In genomic region chr14:22974530-22975313, GRCh38 we compare ENCODE assay signal across 16 cellular contexts. TPM values are rescaled to one million over a fixed set of nuclear protein-coding genes. Genes with fewer than 3 reads are reported as not detected.
DNase-seq lines count a peak whose midpoint lies in the region; ATAC-seq and TF ChIP-seq lines count a peak whose summit lies in the region.
"Had no signal": no experiment of that assay in that cellular context is flagged by ENCODE, and none has a peak within 500 bp of the region (broad histone marks: within the 10 kb centered on the region; RNA-seq: fewer than 3 reads in every experiment).

No MANE protein-coding gene starts in this region.

- H3K9me3 Mint-ChIP-seq in Caco-2 (ENCODE audit: unreplicated experiment) (no peaks in the 10 kb centered on the region), neural crest cell (no peaks in the 10 kb centered on the region)
- H3K9me3 Mint-ChIP-seq: IgD-negative memory B cell; stimulated activated naive B cell treated with anti-CD40 and anti-IgM and Interleukin-4, amounts not matched to agents 10 μg/mL and 1 μg/mL and 100 μg/mL, for 72 hours had no signal

- DNase-seq in Caco-2 = no peak
- DNase-seq in MG63 = peak; percentile 30
- DNase-seq in epithelial cell of prostate (ENCODE audit: low read depth, low spot score) = no peak
- DNase-seq in neural crest cell (ENCODE audit: low read depth, low spot score) = no peak
- DNase-seq in NCI-H146 (lab: John Stamatoyannopoulos, UW) = no peak
- no peak for DNase-seq in G401 (ENCODE audit: low spot score)
- no peak for DNase-seq in NCI-H1930 (lab: John Stamatoyannopoulos, UW)
- DNase-seq: activated effector memory CD4-positive, alpha-beta T cell treated with Interleukin-2 at 50 U/mL for 16 hours; aorta; BE2C; NCI-H446; OCI-M1; sigmoid colon; stimulated activated naive B cell treated with anti-CD40 and anti-IgM and Interleukin-4, amounts not matched to agents 10 μg/mL and 1 μg/mL and 100 μg/mL, for 72 hours had no signal

- no TSS peak for BruUV-seq in Caco-2 (replicated peaks; lab: Mats Ljungman, UMichigan)

- H3K36me3 ChIP-seq in Caco-2 (ENCODE audit: control insufficient read depth, insufficient read depth, low read length) (peaks cover 11% of the 10 kb centered on the region), MG63 (peaks cover 67% of the 10 kb centered on the region)
- H3K36me3 ChIP-seq: BE2C, sigmoid colon had no signal

- H3K36me3 Mint-ChIP-seq in Caco-2 (ENCODE audit: insufficient read depth, unreplicated experiment) (peaks cover 99% of the 10 kb centered on the region), neural crest cell (ENCODE audit: low read depth) (peaks cover 21% of the 10 kb centered on the region)
- H3K36me3 Mint-ChIP-seq: IgD-negative memory B cell; stimulated activated naive B cell treated with anti-CD40 and anti-IgM and Interleukin-4, amounts not matched to agents 10 μg/mL and 1 μg/mL and 100 μg/mL, for 72 hours had no signal

- peak overlapping the region; percentile 100 for H3K27ac ChIP-seq in epithelial cell of prostate
- H3K27ac ChIP-seq: sigmoid colon had no signal

- H3K27ac Mint-ChIP-seq in Caco-2 (ENCODE audit: unreplicated experiment) (peak overlapping the region; percentile 84), neural crest cell (ENCODE audit: unreplicated experiment) (peak overlapping the region; percentile 54)
- H3K27ac Mint-ChIP-seq: IgD-negative memory B cell; stimulated activated naive B cell treated with anti-CD40 and anti-IgM and Interleukin-4, amounts not matched to agents 10 μg/mL and 1 μg/mL and 100 μg/mL, for 72 hours had no signal

- H3K27me3 ChIP-seq in Caco-2 (replicated peaks; ENCODE audit: control insufficient read depth, insufficient read depth, low read length) (no peaks in the 10 kb centered on the region), MG63 (no peaks in the 10 kb centered on the region)
- H3K27me3 ChIP-seq: BE2C, sigmoid colon had no signal

- POLR2A ChIA-PET in Caco-2 (lab: Charles Lee) = no interaction called here

- H3K4me1 ChIP-seq in Caco-2 = peaks cover 58% of the 10 kb centered on the region

- peaks cover 52% of the 10 kb centered on the region for H3K4me1 Mint-ChIP-seq in Caco-2 (ENCODE audit: low read depth, unreplicated experiment)
- peaks cover 55% of the 10 kb centered on the region for H3K4me1 Mint-ChIP-seq in neural crest cell

- H3K4me3 ChIP-seq in Caco-2 (ENCODE audit: low read depth, low read length) (no peak overlapping the region), MG63 (no peak overlapping the region)
- H3K4me3 ChIP-seq: sigmoid colon had no signal

- CTCF ChIA-PET in Caco-2 (lab: Charles Lee) = interaction anchor here (3.2 to 3.6 kb wide), 2 partner anchors 8 to 11 kb away, joined by 36 to 37 read pairs; partner anchors contain the start of gene AJUBA

- ATAC-seq in HG03457 (IDR thresholded peaks at IDR 0.05; ENCODE audit: unreplicated experiment) = no peak
- ATAC-seq: stimulated activated naive B cell treated with anti-CD40 and anti-IgM and Interleukin-4, amounts not matched to agents 10 μg/mL and 1 μg/mL and 100 μg/mL, for 72 hours had no signal

- H3K27me3 Mint-ChIP-seq in Caco-2 (ENCODE audit: insufficient read depth, unreplicated experiment) (no peaks in the 10 kb centered on the region), neural crest cell (ENCODE audit: low read depth) (no peaks in the 10 kb centered on the region)

- in situ Hi-C loops in G401 (cut with HindIII; ENCODE audit: low sequenced_read_pairs) = no loop called here

- H3K4me3 Mint-ChIP-seq in Caco-2 (ENCODE audit: unreplicated experiment) (peak overlapping the region; percentile 27), neural crest cell (peak overlapping the region; percentile 67)
- H3K4me3 Mint-ChIP-seq: IgD-negative memory B cell; stimulated activated naive B cell treated with anti-CD40 and anti-IgM and Interleukin-4, amounts not matched to agents 10 μg/mL and 1 μg/mL and 100 μg/mL, for 72 hours had no signal

- TF ChIP-seq CTCF in Caco-2 (IDR thresholded peaks at IDR 0.05; ENCODE audit: insufficient read depth in 1 of 2, low read depth in 1 of 2, low read length in 1 of 2, severe bottlenecking in 1 of 2, unreplicated experiment in 1 of 2) (no peak), neural crest cell (conservative IDR thresholded peaks at IDR 0.05) (no peak)

- no peaks in the 10 kb centered on the region for H3K9me3 ChIP-seq in Caco-2
- no peaks in the 10 kb centered on the region for H3K9me3 ChIP-seq in MG63
- H3K9me3 ChIP-seq: BE2C, sigmoid colon had no signal

- intact Hi-C loops in Caco-2 (cut with micrococcal nuclease; ENCODE audit: unreplicated experiment) = loop anchor here (5.0 kb wide), 2 partner anchors 152 to 412 kb away; no protein-coding TSS in a partner anchor

RNA-seq across cellular contexts. Expression of gene AJUBA, which starts 7.6 kb away (rescaled TPM):
- total RNA-seq in Caco-2 (2022) = 184 and 211 TPM in 2 replicates
- total RNA-seq in MG63 (2014; rRNA removed; shearing (Covaris generic); ENCODE audit: low replicate concordance) = 60.8 and 69.6 TPM in 2 replicates
- total RNA-seq in neural crest cell = 32.8 and 33.1 TPM in 2 replicates
- total RNA-seq in G401 (2014; rRNA removed; shearing (Covaris generic)) = 16.4 and 17.0 TPM in 2 replicates

RNA-seq across cellular contexts. Expression of gene HAUS4, which starts 17.8 kb away (rescaled TPM):
- total RNA-seq in Caco-2 (2022) = 67.7 and 70.7 TPM in 2 replicates
- total RNA-seq in MG63 (2014; rRNA removed; shearing (Covaris generic); ENCODE audit: low replicate concordance) = 41.3 and 76.1 TPM in 2 replicates
- total RNA-seq in neural crest cell = 58.7 and 62.7 TPM in 2 replicates
- 102 and 131 TPM in 2 replicates for total RNA-seq in G401 (2014; rRNA removed; shearing (Covaris generic))

RNA-seq across cellular contexts. Expression of gene C14orf93, which starts 35.2 kb away (rescaled TPM):
- 7.2 and 7.8 TPM in 2 replicates for total RNA-seq in Caco-2 (2022)
- total RNA-seq in MG63 (2014; rRNA removed; shearing (Covaris generic); ENCODE audit: low replicate concordance) = 3.7 and 12.3 TPM in 2 replicates
- 11.5 and 13.6 TPM in 2 replicates for total RNA-seq in neural crest cell
- total RNA-seq in G401 (2014; rRNA removed; shearing (Covaris generic)) = 8.7 and 15.1 TPM in 2 replicates

RNA-seq across cellular contexts. Expression of gene PRMT5, which starts 45.5 kb away (rescaled TPM):
- total RNA-seq in Caco-2 (2022) (107 and 111 TPM in 2 replicates), neural crest cell (134 and 136 TPM in 2 replicates)
- 99.2 and 100 TPM in 2 replicates for total RNA-seq in MG63 (2014; rRNA removed; shearing (Covaris generic); ENCODE audit: low replicate concordance)
- total RNA-seq in G401 (2014; rRNA removed; shearing (Covaris generic)) = 206 and 257 TPM in 2 replicates

RNA-seq across cellular contexts. Expression of gene RBM23, which starts 55.8 kb away (rescaled TPM):
- 67.0 and 70.0 TPM in 2 replicates for total RNA-seq in Caco-2 (2022)
- 25.4 and 27.8 TPM in 2 replicates for total RNA-seq in MG63 (2014; rRNA removed; shearing (Covaris generic); ENCODE audit: low replicate concordance)
- 103 and 110 TPM in 2 replicates for total RNA-seq in neural crest cell
- total RNA-seq in G401 (2014; rRNA removed; shearing (Covaris generic)) = 62.2 and 78.0 TPM in 2 replicates
